3 cellular contexts compared by ENCODE assay signal in the genomic region with DNA sequence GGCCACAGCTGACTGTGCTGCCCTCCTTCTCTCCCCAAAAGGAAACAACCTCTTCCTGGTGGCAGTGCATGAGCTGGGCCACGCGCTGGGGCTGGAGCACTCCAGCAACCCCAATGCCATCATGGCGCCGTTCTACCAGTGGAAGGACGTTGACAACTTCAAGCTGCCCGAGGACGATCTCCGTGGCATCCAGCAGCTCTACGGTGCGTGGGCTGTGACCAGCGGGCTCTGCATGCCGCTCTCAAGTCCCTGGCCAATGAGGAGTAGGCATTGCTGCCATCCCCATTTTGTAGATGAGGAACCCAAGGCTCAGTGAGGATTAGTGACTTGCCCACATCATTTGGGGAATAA.
TF ChIP-seq lines count a peak whose summit lies in the region.

No MANE protein-coding gene starts in this region.

TF ChIP-seq in SK-N-SH, 30 proteins besides CTCF, POLR2A, EP300 and RAD21 (continues in another document):
- no peak for TF ChIP-seq RFX5 (IDR thresholded peaks at IDR 0.05; ENCODE audit: low read length)
- TF ChIP-seq EZH2phosphoT487 (IDR thresholded peaks at IDR 0.05; ENCODE audit: borderline replicate concordance, low read depth) = no peak
- TF ChIP-seq FOXJ3 (CRISPR knock-in tag; IDR thresholded peaks at IDR 0.05) = no peak
- TF ChIP-seq MAX (IDR thresholded peaks at IDR 0.05; ENCODE audit: low read depth) = no peak
- TF ChIP-seq NFIC (IDR thresholded peaks at IDR 0.05; ENCODE audit: borderline replicate concordance) = no peak
- TF ChIP-seq ELF1 (IDR thresholded peaks at IDR 0.05) = no peak
- TF ChIP-seq, protein P1, sequence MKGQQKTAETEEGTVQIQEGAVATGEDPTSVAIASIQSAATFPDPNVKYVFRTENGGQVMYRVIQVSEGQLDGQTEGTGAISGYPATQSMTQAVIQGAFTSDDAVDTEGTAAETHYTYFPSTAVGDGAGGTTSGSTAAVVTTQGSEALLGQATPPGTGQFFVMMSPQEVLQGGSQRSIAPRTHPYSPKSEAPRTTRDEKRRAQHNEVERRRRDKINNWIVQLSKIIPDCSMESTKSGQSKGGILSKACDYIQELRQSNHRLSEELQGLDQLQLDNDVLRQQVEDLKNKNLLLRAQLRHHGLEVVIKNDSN (IDR thresholded peaks at IDR 0.05; ENCODE audit: borderline replicate concordance, low read depth) = no peak
- no peak for TF ChIP-seq NRF1 (IDR thresholded peaks at IDR 0.05; ENCODE audit: low read depth, low read length)
- TF ChIP-seq REST (IDR thresholded peaks at IDR 0.05; ENCODE audit: low read depth, low read length) = no peak
- no peak for TF ChIP-seq YY1 (IDR thresholded peaks at IDR 0.05; ENCODE audit: low read depth)
- no peak for TF ChIP-seq GABPA (IDR thresholded peaks at IDR 0.05; ENCODE audit: low read depth)
- TF ChIP-seq JUND (IDR thresholded peaks at IDR 0.05) = no peak
- TF ChIP-seq FOXM1 (IDR thresholded peaks at IDR 0.05; ENCODE audit: low read depth) = no peak
- no peak for TF ChIP-seq GATA2 (CRISPR knock-in tag; IDR thresholded peaks at IDR 0.05)
- no peak for TF ChIP-seq RCOR1 (IDR thresholded peaks at IDR 0.05; ENCODE audit: low read length)
- TF ChIP-seq, protein P2, sequence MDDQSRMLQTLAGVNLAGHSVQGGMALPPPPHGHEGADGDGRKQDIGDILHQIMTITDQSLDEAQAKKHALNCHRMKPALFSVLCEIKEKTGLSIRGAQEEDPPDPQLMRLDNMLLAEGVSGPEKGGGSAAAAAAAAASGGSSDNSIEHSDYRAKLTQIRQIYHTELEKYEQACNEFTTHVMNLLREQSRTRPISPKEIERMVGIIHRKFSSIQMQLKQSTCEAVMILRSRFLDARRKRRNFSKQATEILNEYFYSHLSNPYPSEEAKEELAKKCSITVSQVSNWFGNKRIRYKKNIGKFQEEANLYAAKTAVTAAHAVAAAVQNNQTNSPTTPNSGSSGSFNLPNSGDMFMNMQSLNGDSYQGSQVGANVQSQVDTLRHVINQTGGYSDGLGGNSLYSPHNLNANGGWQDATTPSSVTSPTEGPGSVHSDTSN (IDR thresholded peaks at IDR 0.05) = no peak

TF ChIP-seq in SK-N-SH treated with all-trans-retinoic acid at 6 μM for 48 hours, 23 proteins besides CTCF, POLR2A, EP300 and RAD21:
- TF ChIP-seq ARNTL (CRISPR knock-in tag; IDR thresholded peaks at IDR 0.05; ENCODE audit: borderline replicate concordance, low read depth) (no peak), ZNF8 (CRISPR knock-in tag; IDR thresholded peaks at IDR 0.05) (no peak), OSR1 (CRISPR knock-in tag; IDR thresholded peaks at IDR 0.05) (no peak), ISL1 (CRISPR knock-in tag; IDR thresholded peaks at IDR 0.05) (no peak), ZNF565 (CRISPR knock-in tag; conservative IDR thresholded peaks at IDR 0.05; ENCODE audit: low read depth) (no peak), CSDC2 (CRISPR knock-in tag; IDR thresholded peaks at IDR 0.05) (no peak), SNAI2 (CRISPR knock-in tag; IDR thresholded peaks at IDR 0.05) (no peak), PPARA (CRISPR knock-in tag; IDR thresholded peaks at IDR 0.05; ENCODE audit: borderline replicate concordance) (no peak), BACH2 (CRISPR knock-in tag; IDR thresholded peaks at IDR 0.05; ENCODE audit: borderline replicate concordance) (no peak)
- TF ChIP-seq, protein P3, sequence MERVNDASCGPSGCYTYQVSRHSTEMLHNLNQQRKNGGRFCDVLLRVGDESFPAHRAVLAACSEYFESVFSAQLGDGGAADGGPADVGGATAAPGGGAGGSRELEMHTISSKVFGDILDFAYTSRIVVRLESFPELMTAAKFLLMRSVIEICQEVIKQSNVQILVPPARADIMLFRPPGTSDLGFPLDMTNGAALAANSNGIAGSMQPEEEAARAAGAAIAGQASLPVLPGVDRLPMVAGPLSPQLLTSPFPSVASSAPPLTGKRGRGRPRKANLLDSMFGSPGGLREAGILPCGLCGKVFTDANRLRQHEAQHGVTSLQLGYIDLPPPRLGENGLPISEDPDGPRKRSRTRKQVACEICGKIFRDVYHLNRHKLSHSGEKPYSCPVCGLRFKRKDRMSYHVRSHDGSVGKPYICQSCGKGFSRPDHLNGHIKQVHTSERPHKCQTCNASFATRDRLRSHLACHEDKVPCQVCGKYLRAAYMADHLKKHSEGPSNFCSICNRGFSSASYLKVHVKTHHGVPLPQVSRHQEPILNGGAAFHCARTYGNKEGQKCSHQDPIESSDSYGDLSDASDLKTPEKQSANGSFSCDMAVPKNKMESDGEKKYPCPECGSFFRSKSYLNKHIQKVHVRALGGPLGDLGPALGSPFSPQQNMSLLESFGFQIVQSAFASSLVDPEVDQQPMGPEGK (CRISPR knock-in tag; IDR thresholded peaks at IDR 0.05; ENCODE audit: borderline replicate concordance) = no peak

TF ChIP-seq in IMR-90, 13 proteins besides CTCF, POLR2A, EP300 and RAD21:
- TF ChIP-seq RCOR1 (IDR thresholded peaks at IDR 0.05; ENCODE audit: insufficient replicate concordance, low read length) = no peak
- TF ChIP-seq BHLHE40 (IDR thresholded peaks at IDR 0.05; ENCODE audit: low read depth, low read length) = no peak
- TF ChIP-seq MXI1 (IDR thresholded peaks at IDR 0.05; ENCODE audit: borderline replicate concordance, low read depth, low read length) = no peak
- no peak for TF ChIP-seq ELK1 (IDR thresholded peaks at IDR 0.05; ENCODE audit: borderline replicate concordance, low read depth, low read length)
- no peak for TF ChIP-seq MAFK (IDR thresholded peaks at IDR 0.05; ENCODE audit: low read depth, low read length)
- no peak for TF ChIP-seq CHD1 (IDR thresholded peaks at IDR 0.05; ENCODE audit: low read depth, low read length)
- no peak for TF ChIP-seq CEBPB (IDR thresholded peaks at IDR 0.05; ENCODE audit: low read depth, low read length)
- no peak for TF ChIP-seq MAZ (IDR thresholded peaks at IDR 0.05; ENCODE audit: borderline replicate concordance, low read depth, low read length)
- no peak for TF ChIP-seq SMC3 (IDR thresholded peaks at IDR 0.05; ENCODE audit: low read depth, low read length)
- TF ChIP-seq USF2 (IDR thresholded peaks at IDR 0.05; ENCODE audit: low read depth, low read length) = no peak
- TF ChIP-seq RFX5 (IDR thresholded peaks at IDR 0.05; ENCODE audit: low read depth, low read length) = no peak
- TF ChIP-seq FOS (IDR thresholded peaks at IDR 0.05; ENCODE audit: low read depth, low read length) = no peak
- TF ChIP-seq NFE2L2 (IDR thresholded peaks at IDR 0.05; ENCODE audit: low read depth, low read length) = no peak
